10 cellular contexts compared by ENCODE assay signal in genomic region chr19:38394488-38394887, GRCh38. TPM values are rescaled to one million over a fixed set of nuclear protein-coding genes. Genes with fewer than 3 reads are reported as not detected.
DNase-seq lines count a peak whose midpoint lies in the region; ATAC-seq, FAIRE-seq and TF ChIP-seq lines count a peak whose summit lies in the region.
"Had no signal": no experiment of that assay in that cellular context is flagged by ENCODE, and none has a peak within 500 bp of the region (broad histone marks: within the 10 kb centered on the region; RNA-seq: fewer than 3 reads in every experiment).

No MANE protein-coding gene starts in this region.

- H3K27ac ChIP-seq in K562 (ENCODE audit: extremely low read depth, low read depth, low read length), result no peak overlapping the region
- no peak overlapping the region for H3K27ac ChIP-seq in caudate nucleus (ENCODE audit: low read depth, low read length)
- H3K27ac ChIP-seq: BLaER1 treated with 17β-estradiol and CSF1 and Interleukin-3, amounts not matched to agents 10 nM and 100 nM had no signal

- H3K27ac Mint-ChIP-seq in activated B cell treated with CpG ODN at 0.5 μM for 24 hours, result no peak overlapping the region
- peak overlapping the region in 1 of 2 donors; percentile 56 for H3K27ac Mint-ChIP-seq in natural killer cell treated with Interleukin-12 subunit alpha and Interleukin-12 subunit beta and Interleukin-15 and Interleukin-18, amount 100 ng/mL, for 72 hours

- DNase-seq in CD1c-positive myeloid dendritic cell (ENCODE audit: extremely low spot score), result peak; percentile 31
- peak; percentile 46 for DNase-seq in activated B cell treated with CpG ODN at 0.5 μM for 24 hours
- no peak for DNase-seq in K562 (ENCODE audit: extremely low read depth in 1 of 4, low spot score in 3 of 4)
- peak; percentile 80 for DNase-seq in natural killer cell treated with Interleukin-12 subunit alpha and Interleukin-12 subunit beta and Interleukin-15 and Interleukin-18, amount 100 ng/mL, for 72 hours (ENCODE audit: low spot score)
- DNase-seq in caudate nucleus (lab: John Stamatoyannopoulos, UW), result no peak
- no peak for DNase-seq in medulla oblongata (ENCODE audit: extremely low spot score)
- no peak for DNase-seq in frontal cortex (ENCODE audit: low spot score in 2 of 2)

- no peak for TF ChIP-seq CTCF in activated B cell treated with CpG ODN at 0.5 μM for 24 hours (IDR thresholded peaks at IDR 0.05)
- TF ChIP-seq CTCF in K562 (IDR thresholded peaks at IDR 0.05 in 2 of 3, conservative IDR thresholded peaks at IDR 0.05 in 1 of 3; ENCODE audit: insufficient read depth in 2 of 3, low read depth in 1 of 3, low read length in 3 of 3), result no peak

- BruUV-seq in K562 (replicated peaks; lab: Mats Ljungman, UMichigan), result no TSS peak

- ATAC-seq in activated B cell treated with CpG ODN at 0.5 μM for 24 hours (ENCODE audit: low read depth) (peak; percentile 76), K562 (no peak), HG02623 (IDR thresholded peaks at IDR 0.05; ENCODE audit: unreplicated experiment) (no peak)
- ATAC-seq in natural killer cell treated with Interleukin-12 subunit alpha and Interleukin-12 subunit beta and Interleukin-15 and Interleukin-18, amount 100 ng/mL, for 72 hours, result peak; percentile 70 to 76

- H3K27me3 Mint-ChIP-seq in activated B cell treated with CpG ODN at 0.5 μM for 24 hours, result peaks cover 36% of the 10 kb centered on the region
- H3K27me3 Mint-ChIP-seq in natural killer cell treated with Interleukin-12 subunit alpha and Interleukin-12 subunit beta and Interleukin-15 and Interleukin-18, amount 100 ng/mL, for 72 hours, result peaks cover 32 to 36% of the 10 kb centered on the region in 2 donors

- intact Hi-C loops in activated B cell treated with CpG ODN at 0.5 μM for 24 hours (cut with micrococcal nuclease) (no loop called here), K562 (cut with micrococcal nuclease) (no loop called here)

- peaks cover 14 to 33% of the 10 kb centered on the region in 2 experiments; a peak in 4 of 5 replicates for H3K4me1 ChIP-seq in K562 (replicated peaks in 1 of 2; ENCODE audit: control insufficient read depth in 2 of 2, insufficient read depth in 2 of 2, low read length in 2 of 2)

- H3K9me3 ChIP-seq in K562 (replicated peaks; ENCODE audit: control insufficient read depth, insufficient read depth, low read depth, low read length), result 0 out of 2 replicates have a peak, but pooled peaks cover 2% of the 10 kb centered on the region

- no peaks in the 10 kb centered on the region for H3K27me3 ChIP-seq in K562 (ENCODE audit: control insufficient read depth in 2 of 2, insufficient read depth in 2 of 2, low read length in 2 of 2)

- in situ Hi-C loops in K562 (cut with MboI), result no loop called here

- H3K4me3 ChIP-seq in K562, result no peak overlapping the region
- H3K4me3 ChIP-seq: BLaER1 treated with 17β-estradiol and CSF1 and Interleukin-3, amounts not matched to agents 10 nM and 100 nM had no signal

- no peak for TF ChIP-seq RAD21 in K562 (CRISPR knock-in tag; conservative IDR thresholded peaks at IDR 0.05 in 1 of 2, IDR thresholded peaks at IDR 0.05 in 1 of 2)

- H3K79me2 ChIP-seq in K562 (ENCODE audit: control insufficient read depth, insufficient read depth, low read length), result no peaks in the 10 kb centered on the region

- no peak for TF ChIP-seq EP300 in K562 (IDR thresholded peaks at IDR 0.05; ENCODE audit: low read length)

- CTCF ChIA-PET in activated B cell treated with CpG ODN at 0.5 μM for 24 hours (lab: Charles Lee), result interaction anchor here (1.4 kb wide), 1 partner anchor 9 kb away, joined by 8 read pairs; the partner anchor contains the start of gene FAM98C
- CTCF ChIA-PET in K562 (lab: Yijun Ruan, JAX; ENCODE audit: low intra/inter-chr PET ratio), result no interaction called here

- no peaks in the 10 kb centered on the region for H3K36me3 ChIP-seq in K562 (ENCODE audit: control insufficient read depth, insufficient read depth, low read length)

- H3K4me3 Mint-ChIP-seq in activated B cell treated with CpG ODN at 0.5 μM for 24 hours, result peak overlapping the region; percentile 73
- peak overlapping the region; percentile 79 for H3K4me3 Mint-ChIP-seq in natural killer cell treated with Interleukin-12 subunit alpha and Interleukin-12 subunit beta and Interleukin-15 and Interleukin-18, amount 100 ng/mL, for 72 hours

- H2AFZ ChIP-seq in K562 (ENCODE audit: low read depth, low read length), result no peak overlapping the region

- no peak overlapping the region for H3K4me2 ChIP-seq in K562 (ENCODE audit: insufficient read depth, low read length)
- H3K4me2 ChIP-seq: BLaER1 treated with 17β-estradiol and CSF1 and Interleukin-3, amounts not matched to agents 10 nM and 100 nM had no signal

- no peaks in the 10 kb centered on the region for H3K9me3 Mint-ChIP-seq in activated B cell treated with CpG ODN at 0.5 μM for 24 hours
- no peaks in the 10 kb centered on the region for H3K9me3 Mint-ChIP-seq in natural killer cell treated with Interleukin-12 subunit alpha and Interleukin-12 subunit beta and Interleukin-15 and Interleukin-18, amount 100 ng/mL, for 72 hours

- H3K4me1 Mint-ChIP-seq in activated B cell treated with CpG ODN at 0.5 μM for 24 hours, result peaks cover 16% of the 10 kb centered on the region
- peaks cover 20 to 23% of the 10 kb centered on the region in 2 donors for H3K4me1 Mint-ChIP-seq in natural killer cell treated with Interleukin-12 subunit alpha and Interleukin-12 subunit beta and Interleukin-15 and Interleukin-18, amount 100 ng/mL, for 72 hours (ENCODE audit: low read depth in 2 of 2)

- H3K9me1 ChIP-seq in K562 (ENCODE audit: control insufficient read depth, insufficient read depth, low read length), result no peaks in the 10 kb centered on the region

- no peaks in the 10 kb centered on the region for H3K36me3 Mint-ChIP-seq in activated B cell treated with CpG ODN at 0.5 μM for 24 hours (ENCODE audit: low read depth)
- H3K36me3 Mint-ChIP-seq in natural killer cell treated with Interleukin-12 subunit alpha and Interleukin-12 subunit beta and Interleukin-15 and Interleukin-18, amount 100 ng/mL, for 72 hours, result no peaks in the 10 kb centered on the region

- POLR2A ChIA-PET in activated B cell treated with CpG ODN at 0.5 μM for 24 hours (lab: Charles Lee) (interaction anchor here (1.1 to 2.4 kb wide), 3 partner anchors 8 to 22 kb away, joined by 3 to 10 read pairs (median 4); partner anchors contain the start of genes FAM98C and PSMD8), K562 (lab: Yijun Ruan, JAX) (interaction anchor here (1.3 kb wide), 1 partner anchor 20 kb away, joined by 4 read pairs; the partner anchor contains the start of gene PSMD8)

- H4K20me1 ChIP-seq in K562 (replicated peaks; ENCODE audit: control insufficient read depth, insufficient read depth, low read length), result no peaks in the 10 kb centered on the region

- no peak overlapping the region; a peak in 1 of 4 replicates for H3K9ac ChIP-seq in K562 (ENCODE audit: insufficient read depth in 1 of 2, low read depth in 2 of 2, low read length in 2 of 2)
- H3K9ac ChIP-seq: BLaER1 treated with 17β-estradiol and CSF1 and Interleukin-3, amounts not matched to agents 10 nM and 100 nM had no signal

- 75% methylated on average over 23 of the region's 30 CpGs for WGBS in K562 (ENCODE audit: insufficient coverage, low coverage, missing lambda C conversion rate)

- no peak for FAIRE-seq in K562 (lab: Jason Lieb, UNC)
- no peak for FAIRE-seq in frontal cortex (lab: Jason Lieb, UNC)
- FAIRE-seq: TTC549 had no signal

- TF ChIP-seq POLR2A in K562 (conservative IDR thresholded peaks at IDR 0.05), result no peak

RNA-seq across cellular contexts. Expression of gene SPRED3, which starts 6.0 kb away (rescaled TPM):
- total RNA-seq in activated B cell treated with CpG ODN at 0.5 μM for 24 hours (0.44 and 2.4 TPM in 2 replicates), K562 (2014; rRNA removed) (0.05 and 0.41 TPM in 2 replicates), K562 (2014; rRNA removed; fragmentation: Illumina TruSeq; extraction: Trizol) (0.32 and 0.36 TPM in 2 replicates), K562 (2015; rRNA removed; fragmentation: Illumina TruSeq; extraction: Trizol) (0.15 and 0.25 TPM in 2 replicates), K562 (2021) (0.81 and 0.95 TPM in 2 replicates), frontal cortex (1.6 TPM)
- 7.2 and 10.1 TPM in 2 replicates for total RNA-seq in K562 (2011; cell fraction: chromatin; rRNA removed; ENCODE audit: low replicate concordance)
- total RNA-seq in K562 (2011; cell fraction: nucleolus; rRNA removed), result 3.6 and 6.3 TPM in 2 replicates
- total RNA-seq in K562 (2011; cell fraction: nucleoplasm; rRNA removed), result 4.3 and 11.0 TPM in 2 replicates
- polyA plus RNA-seq in K562 (2011; rRNA removed) (0.47 and 0.62 TPM in 2 replicates), K562 (2014; fragmentation: Illumina TruSeq; extraction: Trizol) (0.30 and 0.89 TPM in 2 replicates), K562 (2014; fragmentation: Nextera tagmentation; extraction: Ambion mirVana) (under 1 TPM; 0.21 to 0.25 TPM), K562 (2014; rRNA removed) (0.63 and 1.3 TPM in 2 replicates)
- 0.57 and 0.58 TPM in 2 replicates for polyA plus RNA-seq in K562 (2011; cell fraction: cytosol; rRNA removed)
- 3.0 and 4.3 TPM in 2 replicates for polyA plus RNA-seq in K562 (2011; cell fraction: nucleus; rRNA removed)
- polyA plus RNA-seq in K562 (2012), result 0.70 and 3.0 TPM in 2 replicates
- 0.03 and 0.39 TPM in 2 replicates for polyA minus RNA-seq in K562 (2011; rRNA and poly(A)+ RNA removed)
- polyA minus RNA-seq in K562 (2011; cell fraction: cytosol; rRNA and poly(A)+ RNA removed), result not detected in 2 replicates
- 0.89 and 1.3 TPM in 2 replicates for polyA minus RNA-seq in K562 (2011; cell fraction: nucleus; rRNA and poly(A)+ RNA removed)
- 1 to 10 TPM; 2.5 to 4.6 TPM for total RNA-seq in natural killer cell treated with Interleukin-12 subunit alpha and Interleukin-12 subunit beta and Interleukin-15 and Interleukin-18, amount 100 ng/mL, for 72 hours

RNA-seq across cellular contexts. Expression of gene GGN, which starts 6.7 kb away (rescaled TPM):
- total RNA-seq in activated B cell treated with CpG ODN at 0.5 μM for 24 hours, result 0.22 and 1.2 TPM in 2 replicates
- 0.12 TPM in 1 of 2 replicates, not detected in the other for total RNA-seq in K562 (2011; cell fraction: chromatin; rRNA removed; ENCODE audit: low replicate concordance)
- 0.50 TPM in 1 of 2 replicates, not detected in the other for total RNA-seq in K562 (2011; cell fraction: nucleolus; rRNA removed)
- 0.15 TPM in 1 of 2 replicates, not detected in the other for total RNA-seq in K562 (2011; cell fraction: nucleoplasm; rRNA removed)
- total RNA-seq in K562 (2014; rRNA removed), result not detected in 2 replicates
- not detected in 2 replicates for total RNA-seq in K562 (2014; rRNA removed; fragmentation: Illumina TruSeq; extraction: Trizol)
- not detected in 2 replicates for total RNA-seq in K562 (2015; rRNA removed; fragmentation: Illumina TruSeq; extraction: Trizol)
- 0.25 and 0.33 TPM in 2 replicates for total RNA-seq in K562 (2021)
- 0.12 TPM in 1 of 2 replicates, not detected in the other for polyA plus RNA-seq in K562 (2011; rRNA removed)
- 0.03 and 0.04 TPM in 2 replicates for polyA plus RNA-seq in K562 (2011; cell fraction: cytosol; rRNA removed)
- polyA plus RNA-seq in K562 (2011; cell fraction: nucleus; rRNA removed), result 0.46 and 0.63 TPM in 2 replicates
- polyA plus RNA-seq in K562 (2012), result 0.52 and 0.94 TPM in 2 replicates
- not detected in 2 replicates for polyA plus RNA-seq in K562 (2014; fragmentation: Illumina TruSeq; extraction: Trizol)
- polyA plus RNA-seq in K562 (2014; fragmentation: Nextera tagmentation; extraction: Ambion mirVana), result not detected
- polyA plus RNA-seq in K562 (2014; rRNA removed), result 0.15 and 0.16 TPM in 2 replicates
- not detected in 2 replicates for polyA minus RNA-seq in K562 (2011; rRNA and poly(A)+ RNA removed)
- polyA minus RNA-seq in K562 (2011; cell fraction: cytosol; rRNA and poly(A)+ RNA removed), result not detected in 2 replicates
- polyA minus RNA-seq in K562 (2011; cell fraction: nucleus; rRNA and poly(A)+ RNA removed), result 0.54 TPM in 1 of 2 replicates, not detected in the other
- total RNA-seq in natural killer cell treated with Interleukin-12 subunit alpha and Interleukin-12 subunit beta and Interleukin-15 and Interleukin-18, amount 100 ng/mL, for 72 hours, result under 1 TPM in 1 of 2 donors, not detected in 1; 0.24 TPM
- 0.82 TPM for total RNA-seq in frontal cortex

RNA-seq across cellular contexts. Expression of gene FAM98C, which starts 8.4 kb away (rescaled TPM):
- total RNA-seq in activated B cell treated with CpG ODN at 0.5 μM for 24 hours (38.3 and 40.0 TPM in 2 replicates), K562 (2014; rRNA removed) (28.3 and 31.2 TPM in 2 replicates), K562 (2014; rRNA removed; fragmentation: Illumina TruSeq; extraction: Trizol) (6.8 and 7.2 TPM in 2 replicates), K562 (2015; rRNA removed; fragmentation: Illumina TruSeq; extraction: Trizol) (12.6 and 13.7 TPM in 2 replicates), K562 (2021) (26.0 and 26.7 TPM in 2 replicates), frontal cortex (14.3 TPM)
- total RNA-seq in K562 (2011; cell fraction: chromatin; rRNA removed; ENCODE audit: low replicate concordance), result 20.3 and 72.0 TPM in 2 replicates
- 76.2 and 91.1 TPM in 2 replicates for total RNA-seq in K562 (2011; cell fraction: nucleolus; rRNA removed)
- 41.2 and 45.5 TPM in 2 replicates for total RNA-seq in K562 (2011; cell fraction: nucleoplasm; rRNA removed)
- polyA plus RNA-seq in K562 (2011; rRNA removed) (16.0 and 22.7 TPM in 2 replicates), K562 (2014; fragmentation: Illumina TruSeq; extraction: Trizol) (9.6 and 13.1 TPM in 2 replicates), K562 (2014; fragmentation: Nextera tagmentation; extraction: Ambion mirVana) (1 to 10 TPM; 1.7 to 4.3 TPM), K562 (2014; rRNA removed) (40.8 and 43.8 TPM in 2 replicates)
- polyA plus RNA-seq in K562 (2011; cell fraction: cytosol; rRNA removed), result 25.2 and 53.5 TPM in 2 replicates
- 72.4 and 115 TPM in 2 replicates for polyA plus RNA-seq in K562 (2011; cell fraction: nucleus; rRNA removed)
- 18.2 and 37.7 TPM in 2 replicates for polyA plus RNA-seq in K562 (2012)
- polyA minus RNA-seq in K562 (2011; rRNA and poly(A)+ RNA removed), result 3.4 and 5.0 TPM in 2 replicates
- polyA minus RNA-seq in K562 (2011; cell fraction: cytosol; rRNA and poly(A)+ RNA removed), result 17.2 and 20.5 TPM in 2 replicates
- polyA minus RNA-seq in K562 (2011; cell fraction: nucleus; rRNA and poly(A)+ RNA removed), result 17.5 and 23.6 TPM in 2 replicates
- total RNA-seq in natural killer cell treated with Interleukin-12 subunit alpha and Interleukin-12 subunit beta and Interleukin-15 and Interleukin-18, amount 100 ng/mL, for 72 hours, result 10 to 100 TPM; 21.8 to 25.8 TPM

RNA-seq across cellular contexts. Expression of gene PSMD8, which starts 20.1 kb away (rescaled TPM):
- 134 and 138 TPM in 2 replicates for total RNA-seq in activated B cell treated with CpG ODN at 0.5 μM for 24 hours
- total RNA-seq in K562 (2011; cell fraction: chromatin; rRNA removed; ENCODE audit: low replicate concordance), result 76.7 and 164 TPM in 2 replicates
- total RNA-seq in K562 (2011; cell fraction: nucleolus; rRNA removed), result 169 and 187 TPM in 2 replicates
- 126 and 134 TPM in 2 replicates for total RNA-seq in K562 (2011; cell fraction: nucleoplasm; rRNA removed)
- total RNA-seq in K562 (2014; rRNA removed), result 379 and 498 TPM in 2 replicates
- total RNA-seq in K562 (2014; rRNA removed; fragmentation: Illumina TruSeq; extraction: Trizol), result 222 and 257 TPM in 2 replicates
- total RNA-seq in K562 (2015; rRNA removed; fragmentation: Illumina TruSeq; extraction: Trizol), result 315 and 317 TPM in 2 replicates
- 304 and 317 TPM in 2 replicates for total RNA-seq in K562 (2021)
- 561 and 583 TPM in 2 replicates for polyA plus RNA-seq in K562 (2011; rRNA removed)
- 760 and 1,382 TPM in 2 replicates for polyA plus RNA-seq in K562 (2011; cell fraction: cytosol; rRNA removed)
- 215 and 238 TPM in 2 replicates for polyA plus RNA-seq in K562 (2011; cell fraction: nucleus; rRNA removed)
- 347 and 565 TPM in 2 replicates for polyA plus RNA-seq in K562 (2012)
- polyA plus RNA-seq in K562 (2014; fragmentation: Illumina TruSeq; extraction: Trizol), result 377 and 397 TPM in 2 replicates
- 100 to 1,000 TPM; 130 to 244 TPM for polyA plus RNA-seq in K562 (2014; fragmentation: Nextera tagmentation; extraction: Ambion mirVana)
- polyA plus RNA-seq in K562 (2014; rRNA removed), result 372 and 502 TPM in 2 replicates
- polyA minus RNA-seq in K562 (2011; rRNA and poly(A)+ RNA removed), result 222 and 326 TPM in 2 replicates
- 135 and 197 TPM in 2 replicates for polyA minus RNA-seq in K562 (2011; cell fraction: cytosol; rRNA and poly(A)+ RNA removed)
- 64.9 and 72.1 TPM in 2 replicates for polyA minus RNA-seq in K562 (2011; cell fraction: nucleus; rRNA and poly(A)+ RNA removed)
- 100 to 1,000 TPM; 133 to 252 TPM for total RNA-seq in natural killer cell treated with Interleukin-12 subunit alpha and Interleukin-12 subunit beta and Interleukin-15 and Interleukin-18, amount 100 ng/mL, for 72 hours
- total RNA-seq in frontal cortex, result 107 TPM

RNA-seq across cellular contexts. Expression of gene RASGRP4, which starts 31.5 kb away (rescaled TPM):
- total RNA-seq in activated B cell treated with CpG ODN at 0.5 μM for 24 hours, result 3.2 and 3.6 TPM in 2 replicates
- 5.4 and 14.4 TPM in 2 replicates for total RNA-seq in K562 (2011; cell fraction: chromatin; rRNA removed; ENCODE audit: low replicate concordance)
- total RNA-seq in K562 (2011; cell fraction: nucleolus; rRNA removed), result 6.4 and 8.8 TPM in 2 replicates
- 5.6 and 10.2 TPM in 2 replicates for total RNA-seq in K562 (2011; cell fraction: nucleoplasm; rRNA removed)
- 2.8 and 3.8 TPM in 2 replicates for total RNA-seq in K562 (2014; rRNA removed)
- 1.1 TPM in 2 replicates for total RNA-seq in K562 (2014; rRNA removed; fragmentation: Illumina TruSeq; extraction: Trizol)
- total RNA-seq in K562 (2015; rRNA removed; fragmentation: Illumina TruSeq; extraction: Trizol), result 3.5 and 3.8 TPM in 2 replicates
- total RNA-seq in K562 (2021), result 3.9 TPM in 2 replicates
- polyA plus RNA-seq in K562 (2011; rRNA removed), result 4.5 and 11.4 TPM in 2 replicates
- 11.2 and 13.0 TPM in 2 replicates for polyA plus RNA-seq in K562 (2011; cell fraction: cytosol; rRNA removed)
- 23.4 and 27.1 TPM in 2 replicates for polyA plus RNA-seq in K562 (2011; cell fraction: nucleus; rRNA removed)
- 5.5 and 22.2 TPM in 2 replicates for polyA plus RNA-seq in K562 (2012)
- 4.4 and 4.8 TPM in 2 replicates for polyA plus RNA-seq in K562 (2014; fragmentation: Illumina TruSeq; extraction: Trizol)
- polyA plus RNA-seq in K562 (2014; fragmentation: Nextera tagmentation; extraction: Ambion mirVana), result under 1 TPM; 0.39 to 0.55 TPM
- 3.4 and 4.6 TPM in 2 replicates for polyA plus RNA-seq in K562 (2014; rRNA removed)
- polyA minus RNA-seq in K562 (2011; rRNA and poly(A)+ RNA removed), result 1.8 and 2.5 TPM in 2 replicates
- polyA minus RNA-seq in K562 (2011; cell fraction: cytosol; rRNA and poly(A)+ RNA removed), result 4.3 and 6.2 TPM in 2 replicates
- 3.0 and 5.6 TPM in 2 replicates for polyA minus RNA-seq in K562 (2011; cell fraction: nucleus; rRNA and poly(A)+ RNA removed)
- total RNA-seq in natural killer cell treated with Interleukin-12 subunit alpha and Interleukin-12 subunit beta and Interleukin-15 and Interleukin-18, amount 100 ng/mL, for 72 hours, result 1 to 10 TPM in 1 of 2 donors, not detected in 1; 1.9 TPM
- total RNA-seq in frontal cortex, result under 0.01 TPM

Comparison
In these comparisons a context has a peak if more than half of its experiments do, and no peak if none do; other contexts are left out.
1. DNase-seq: peak in CD1c-positive myeloid dendritic cell (single experiment), activated B cell treated with CpG ODN at 0.5 μM for 24 hours (single experiment) and natural killer cell treated with Interleukin-12 subunit alpha and Interleukin-12 subunit beta and Interleukin-15 and Interleukin-18, amount 100 ng/mL, for 72 hours (single experiment); none in K562 (0 of 4), caudate nucleus (0 of 61), medulla oblongata (single experiment) and frontal cortex (0 of 2).
2. ATAC-seq: peak in activated B cell treated with CpG ODN at 0.5 μM for 24 hours (single experiment) and natural killer cell treated with Interleukin-12 subunit alpha and Interleukin-12 subunit beta and Interleukin-15 and Interleukin-18, amount 100 ng/mL, for 72 hours (2 of 2); none in K562 (single experiment) and HG02623 (single experiment).